Comparison of ENCODE assay signal across 9 cellular contexts in genomic region chr10:89001024-89001423, GRCh38. TPM values are rescaled to one million over a fixed set of nuclear protein-coding genes. Genes with fewer than 3 reads are reported as not detected.
DNase-seq lines count a peak whose midpoint lies in the region; ATAC-seq and TF ChIP-seq lines count a peak whose summit lies in the region.
"Had no signal": no experiment of that assay in that cellular context is flagged by ENCODE, and none has a peak within 500 bp of the region (broad histone marks: within the 10 kb centered on the region; RNA-seq: fewer than 3 reads in every experiment).

No MANE protein-coding gene starts in this region.

- peak overlapping the region; percentile 72 for H3K27ac Mint-ChIP-seq in T-helper 1 cell treated with Interleukin-12 subunit alpha and Interleukin-12 subunit beta and Interleukin-4 antibody, amounts not matched to agents 30 μg/mL and 1 μg/mL, for 36 hours

- H3K4me1 Mint-ChIP-seq in T-helper 1 cell treated with Interleukin-12 subunit alpha and Interleukin-12 subunit beta and Interleukin-4 antibody, amounts not matched to agents 30 μg/mL and 1 μg/mL, for 36 hours (ENCODE audit: low read depth), result peaks cover 65% of the 10 kb centered on the region

- no peaks in the 10 kb centered on the region for H3K79me1 ChIP-seq in mesendoderm (ENCODE audit: low read length)

- no peak overlapping the region for H2BK15ac ChIP-seq in mesendoderm (replicated peaks; ENCODE audit: low read depth)

- H3K4me3 Mint-ChIP-seq in T-helper 1 cell treated with Interleukin-12 subunit alpha and Interleukin-12 subunit beta and Interleukin-4 antibody, amounts not matched to agents 30 μg/mL and 1 μg/mL, for 36 hours, result peak overlapping the region; percentile 64

- H3K27me3 Mint-ChIP-seq in T-helper 1 cell treated with Interleukin-12 subunit alpha and Interleukin-12 subunit beta and Interleukin-4 antibody, amounts not matched to agents 30 μg/mL and 1 μg/mL, for 36 hours (ENCODE audit: low read depth), result no peaks in the 10 kb centered on the region

- H3K36me3 ChIP-seq in gastroesophageal sphincter (peaks cover 0 to 21% of the 10 kb centered on the region in 2 donors), thymus (ENCODE audit: control insufficient read depth, insufficient read depth) (no peaks in the 10 kb centered on the region), mesendoderm (ENCODE audit: control insufficient read depth, insufficient read depth, low read length) (no peaks in the 10 kb centered on the region), PC-9 (ENCODE audit: low read depth) (no peaks in the 10 kb centered on the region)

- intact Hi-C loops in PC-9 (cut with micrococcal nuclease; ENCODE audit: unreplicated experiment), result no loop called here

- ATAC-seq in gastroesophageal sphincter, result no peak

- H3K4ac ChIP-seq in mesendoderm (ENCODE audit: low read depth, low read length), result no peak overlapping the region

- CTCF ChIA-PET in PC-9 (lab: Charles Lee), result no interaction called here

- peak overlapping the region in 1 of 2 donors; percentile 20 for H3K4me3 ChIP-seq in gastroesophageal sphincter
- H3K4me3 ChIP-seq in thymus (ENCODE audit: low read length), result no peak overlapping the region
- no peak overlapping the region for H3K4me3 ChIP-seq in mesendoderm (ENCODE audit: low read length)
- H3K4me3 ChIP-seq in PC-9, result no peak overlapping the region

- H3K18ac ChIP-seq in mesendoderm (ENCODE audit: low read length), result no peak overlapping the region

- H3K27me3 ChIP-seq in gastroesophageal sphincter (no peaks in the 10 kb centered on the region), thymus (ENCODE audit: control insufficient read depth, insufficient read depth) (no peaks in the 10 kb centered on the region), mesendoderm (ENCODE audit: insufficient read depth, low read length, poor library complexity) (no peaks in the 10 kb centered on the region), PC-9 (ENCODE audit: insufficient read depth, low read depth) (no peaks in the 10 kb centered on the region)

- no peak overlapping the region for H3K9ac ChIP-seq in mesendoderm (ENCODE audit: low read length)

- H3K23ac ChIP-seq in mesendoderm (ENCODE audit: low read length), result no peak overlapping the region

- H3K27ac ChIP-seq in gastroesophageal sphincter, result peak overlapping the region in 3 of 4 donors; percentile 59 to 70 (median 59)
- peak overlapping the region; percentile 27 for H3K27ac ChIP-seq in thymus (ENCODE audit: low read depth)
- H3K27ac ChIP-seq in mesendoderm (ENCODE audit: low read depth, low read length), result no peak overlapping the region
- H3K27ac ChIP-seq in PC-9, result no peak overlapping the region

- POLR2A ChIA-PET in PC-9 (lab: Charles Lee; ENCODE audit: unreplicated experiment), result no interaction called here

- TF ChIP-seq EP300 in gastroesophageal sphincter (IDR thresholded peaks at IDR 0.05), result no peak

- H3K36me3 Mint-ChIP-seq in T-helper 1 cell treated with Interleukin-12 subunit alpha and Interleukin-12 subunit beta and Interleukin-4 antibody, amounts not matched to agents 30 μg/mL and 1 μg/mL, for 36 hours (ENCODE audit: low read depth), result peaks cover 30% of the 10 kb centered on the region

- no peak overlapping the region for H4K5ac ChIP-seq in mesendoderm (ENCODE audit: low read length)

- no peak overlapping the region for H4K8ac ChIP-seq in mesendoderm (ENCODE audit: low read depth, low read length)

- no peak for TF ChIP-seq CTCF in gastroesophageal sphincter (IDR thresholded peaks at IDR 0.05)
- no peak for TF ChIP-seq CTCF in PC-9 (conservative IDR thresholded peaks at IDR 0.05)

- no peak overlapping the region for H2BK5ac ChIP-seq in mesendoderm (ENCODE audit: low read length)

- H2BK120ac ChIP-seq in mesendoderm (ENCODE audit: low read depth, low read length), result no peak overlapping the region

- H3K9me3 ChIP-seq in gastroesophageal sphincter (no peaks in the 10 kb centered on the region), thymus (ENCODE audit: control insufficient read depth) (no peaks in the 10 kb centered on the region), PC-9 (ENCODE audit: insufficient read depth, low read depth) (no peaks in the 10 kb centered on the region)

- TF ChIP-seq POLR2A in gastroesophageal sphincter (IDR thresholded peaks at IDR 0.05), result no peak

- peak; percentile 31 for DNase-seq in activated naive CD4-positive, alpha-beta T cell treated with Interleukin-2 at 50 U/mL for 16 hours
- no peak for DNase-seq in activated naive CD4-positive, alpha-beta T cell treated with anti-CD3 and anti-CD28 coated beads, Interleukin-2, amount 50 U/mL, for 16 hours
- DNase-seq in mesendoderm (no peak), PC-9 (no peak), superior temporal gyrus (ENCODE audit: extremely low spot score) (no peak)
- DNase-seq: NCI-H774 had no signal

- H3K56ac ChIP-seq in mesendoderm (ENCODE audit: low read length), result no peak overlapping the region

- no peaks in the 10 kb centered on the region for H3F3A ChIP-seq in PC-9 (ENCODE audit: insufficient read depth, low read depth)

- no peak overlapping the region for H2AK5ac ChIP-seq in mesendoderm (ENCODE audit: low read length)

- no peak overlapping the region for H2AFZ ChIP-seq in PC-9

- no peaks in the 10 kb centered on the region for H4K20me1 ChIP-seq in PC-9 (ENCODE audit: insufficient read depth)

- H3K79me2 ChIP-seq in mesendoderm (ENCODE audit: control insufficient read depth, insufficient read depth, low read length) (no peaks in the 10 kb centered on the region), PC-9 (ENCODE audit: low read depth) (no peaks in the 10 kb centered on the region)

- no peak overlapping the region for H3K4me2 ChIP-seq in mesendoderm (ENCODE audit: low read length)
- no peak overlapping the region for H3K4me2 ChIP-seq in PC-9

- BruUV-seq in PC-9 (replicated peaks; lab: Mats Ljungman, UMichigan), result no TSS peak

- H3K9me2 ChIP-seq in PC-9 (ENCODE audit: insufficient read depth), result no peaks in the 10 kb centered on the region

- 38 to 81% methylated on average over 2 of the region's 2 CpGs for WGBS in gastroesophageal sphincter (ENCODE audit: low coverage in 1 of 2), 2 donors
- WGBS in thymus, result 60% methylated on average over 2 of the region's 2 CpGs
- WGBS in mesendoderm (ENCODE audit: extremely low coverage, insufficient coverage, low lambda C conversion rate), result no CpG with 5 or more reads among the region's 2 CpGs

- H3K9me3 Mint-ChIP-seq in T-helper 1 cell treated with Interleukin-12 subunit alpha and Interleukin-12 subunit beta and Interleukin-4 antibody, amounts not matched to agents 30 μg/mL and 1 μg/mL, for 36 hours, result no peaks in the 10 kb centered on the region

- peaks cover 0 to 32% (median 10%) of the 10 kb centered on the region in 3 donors for H3K4me1 ChIP-seq in gastroesophageal sphincter
- H3K4me1 ChIP-seq in thymus (ENCODE audit: control insufficient read depth, insufficient read depth, low read length), result no peaks in the 10 kb centered on the region
- H3K4me1 ChIP-seq in mesendoderm (ENCODE audit: control insufficient read depth, low read depth, low read length), result no peaks in the 10 kb centered on the region
- no peaks in the 10 kb centered on the region for H3K4me1 ChIP-seq in PC-9 (replicated peaks; ENCODE audit: insufficient read depth)

RNA-seq across cellular contexts. Expression of gene FAS, which starts 10.4 kb away (rescaled TPM):
- 10 to 100 TPM; 15.0 to 27.5 (median 19.6) TPM for total RNA-seq in gastroesophageal sphincter
- polyA plus RNA-seq in thymus, result 31.6 TPM
- polyA plus RNA-seq in mesendoderm (2013, experiment 1 of 2), result 0.66 TPM
- polyA plus RNA-seq in mesendoderm (2013, experiment 2 of 2), result 0.88 TPM
- 7.6 and 8.5 TPM in 2 replicates for total RNA-seq in PC-9 (2021)

RNA-seq across cellular contexts. Expression of gene ACTA2, which starts 48.5 kb away (rescaled TPM):
- total RNA-seq in gastroesophageal sphincter, result 1,000 to 10,000 TPM; 5,887 to 9,086 (median 7,887) TPM
- polyA plus RNA-seq in thymus, result 285 TPM
- polyA plus RNA-seq in mesendoderm (2013, experiment 1 of 2), result 1.5 TPM
- polyA plus RNA-seq in mesendoderm (2013, experiment 2 of 2), result 1.6 TPM
- total RNA-seq in PC-9 (2021), result 5.3 and 8.4 TPM in 2 replicates

Comparison
In these comparisons a context has a peak if more than half of its experiments do, and no peak if none do; other contexts are left out.
1. H3K27ac ChIP-seq: peak in gastroesophageal sphincter (3 of 4) and thymus (single experiment); none in mesendoderm (single experiment) and PC-9 (single experiment).
2. RNA of gene ACTA2, which starts 48.5 kb away (total RNA-seq): 5,887 to 9,086 TPM in gastroesophageal sphincter; 5.3 to 8.4 TPM in PC-9; every median in the first group is over 100 times any median in the second.